ENCODE assay signal across 9 cellular contexts in the genomic region with DNA sequence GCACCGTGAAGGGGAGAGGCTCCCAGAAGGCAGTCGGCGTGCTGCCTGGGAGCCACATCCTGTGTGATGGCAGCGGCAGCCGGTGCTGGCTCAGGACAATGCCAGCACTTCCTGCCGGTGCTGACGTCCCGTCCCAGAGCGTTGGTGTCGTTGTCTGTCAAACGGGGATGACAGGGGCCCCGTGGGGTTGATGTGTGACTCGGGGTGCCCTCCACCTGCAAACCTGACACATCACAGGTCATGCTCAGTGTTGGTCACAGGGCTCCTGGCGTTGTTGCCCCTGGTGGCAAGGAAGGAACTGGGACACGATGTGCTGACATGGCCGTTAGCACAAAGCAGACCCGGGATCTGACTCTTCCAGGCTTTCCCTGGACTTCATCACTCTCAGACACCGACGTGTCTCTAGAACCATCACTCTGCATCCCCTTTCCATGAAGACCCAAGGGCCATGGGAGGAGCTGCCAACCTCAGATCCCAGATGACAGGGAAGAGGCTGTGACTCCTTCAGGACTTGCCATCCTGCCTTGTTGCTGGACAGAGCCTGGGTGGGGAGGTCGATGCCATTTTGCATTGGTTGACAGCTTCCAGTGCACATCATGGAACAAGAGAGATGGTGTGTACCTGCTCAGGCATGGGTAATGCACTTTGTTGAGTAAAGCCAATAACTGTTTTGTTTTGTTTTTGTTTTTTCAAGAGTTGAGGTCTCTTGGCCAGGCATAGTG. TPM values are rescaled to one million over a fixed set of nuclear protein-coding genes. Genes with fewer than 3 reads are reported as not detected.
A peak's percentile ranks its signal among the peaks of the same experiment; 100 is the strongest.
DNase-seq lines count a peak whose midpoint lies in the region; ATAC-seq, FAIRE-seq and TF ChIP-seq lines count a peak whose summit lies in the region.
"Had no signal": no experiment of that assay in that cellular context is flagged by ENCODE, and none has a peak within 500 bp of the region (broad histone marks: within the 10 kb centered on the region; RNA-seq: fewer than 3 reads in every experiment).

No MANE protein-coding gene starts in this region.

- H3K27me3 Mint-ChIP-seq in stimulated activated memory B cell treated with anti-CD40 and anti-IgM and Interleukin-4, amounts not matched to agents 10 μg/mL and 1 μg/mL and 100 μg/mL, for 72 hours = peaks cover 5% of the 10 kb centered on the region

- CTCF ChIA-PET in PC-3 (lab: Charles Lee) (no interaction called here), HepG2 (lab: Yijun Ruan, JAX; ENCODE audit: low intra/inter-chr PET ratio, low total read pairs) (no interaction called here)

- intact Hi-C loops in PC-3 (cut with micrococcal nuclease) (no loop called here), HepG2 (cut with micrococcal nuclease; ENCODE audit: unreplicated experiment) (no loop called here)

- H3K27me3 ChIP-seq in PC-3 (ENCODE audit: low read length) = no peaks in the 10 kb centered on the region
- H3K27me3 ChIP-seq in HepG2 (ENCODE audit: control insufficient read depth in 1 of 2, insufficient read depth in 2 of 2, low read length in 2 of 2) = peaks cover 7 to 54% of the 10 kb centered on the region in 2 experiments; a peak in 4 of 5 replicates

- H3K9me3 Mint-ChIP-seq in stimulated activated memory B cell treated with anti-CD40 and anti-IgM and Interleukin-4, amounts not matched to agents 10 μg/mL and 1 μg/mL and 100 μg/mL, for 72 hours = no peaks in the 10 kb centered on the region

- 7% methylated on average over 11 of the region's 20 CpGs for WGBS in HepG2 (ENCODE audit: low lambda C conversion rate)

- H3K9ac ChIP-seq in PC-3 (ENCODE audit: low read length) = no peak overlapping the region
- no peak overlapping the region for H3K9ac ChIP-seq in HepG2 (ENCODE audit: insufficient read depth, low read depth, low read length)

- POLR2A ChIA-PET in PC-3 (lab: Charles Lee; ENCODE audit: unreplicated experiment) (no interaction called here), HepG2 (lab: Yijun Ruan, JAX) (no interaction called here)

- H3K27ac Mint-ChIP-seq in stimulated activated memory B cell treated with anti-CD40 and anti-IgM and Interleukin-4, amounts not matched to agents 10 μg/mL and 1 μg/mL and 100 μg/mL, for 72 hours = no peak overlapping the region
- H3K27ac Mint-ChIP-seq: brain had no signal

- no peaks in the 10 kb centered on the region for H3K79me2 ChIP-seq in PC-3 (ENCODE audit: low read length)
- no peaks in the 10 kb centered on the region for H3K79me2 ChIP-seq in HepG2 (ENCODE audit: insufficient read depth, low read length)

- H3K4me3 ChIP-seq in PC-3 (ENCODE audit: low read length) (peak overlapping the region; percentile 31; the same call in 1 of the 2 replicates), HepG2 (replicated peaks in 1 of 3; ENCODE audit: insufficient read depth in 1 of 3, low read depth in 2 of 3, low read length in 3 of 3) (no peak overlapping the region; a peak in 1 of 6 replicates)

- H3K4me1 Mint-ChIP-seq in stimulated activated memory B cell treated with anti-CD40 and anti-IgM and Interleukin-4, amounts not matched to agents 10 μg/mL and 1 μg/mL and 100 μg/mL, for 72 hours = peaks cover 6% of the 10 kb centered on the region
- H3K4me1 Mint-ChIP-seq: brain had no signal

- no peaks in the 10 kb centered on the region for H3K9me3 ChIP-seq in PC-3 (ENCODE audit: low read length)
- H3K9me3 ChIP-seq in HepG2 (ENCODE audit: low read length) = no peaks in the 10 kb centered on the region

- no TSS peak for BruUV-seq in PC-3 (replicated peaks; lab: Mats Ljungman, UMichigan)
- BruUV-seq in HepG2 (replicated peaks; lab: Mats Ljungman, UMichigan) = no TSS peak

- ATAC-seq in PC-3 (peak; percentile 56), HepG2 (peak; percentile 70), HG03565 (IDR thresholded peaks at IDR 0.05; ENCODE audit: unreplicated experiment) (no peak), GM21526 (IDR thresholded peaks at IDR 0.05; ENCODE audit: low FRiP score, unreplicated experiment) (no peak), GM18907 (IDR thresholded peaks at IDR 0.05; ENCODE audit: unreplicated experiment) (no peak), GM19463 (IDR thresholded peaks at IDR 0.05; ENCODE audit: unreplicated experiment) (no peak)
- ATAC-seq in stimulated activated memory B cell treated with anti-CD40 and anti-IgM and Interleukin-4, amounts not matched to agents 10 μg/mL and 1 μg/mL and 100 μg/mL, for 72 hours = peak; percentile 49

- H3K4me2 ChIP-seq in PC-3 (ENCODE audit: low read length) = peak overlapping the region; percentile 55; the same call in 1 of the 2 replicates
- H3K4me2 ChIP-seq in HepG2 (ENCODE audit: low read depth, low read length) = 0 out of 2 replicates have a peak overlapping the region, but pooled peaks have one; percentile 25

- TF ChIP-seq CTCF in PC-3 (conservative IDR thresholded peaks at IDR 0.05; ENCODE audit: low read depth, low read length) (no peak), HepG2 (CRISPR knock-in tag; IDR thresholded peaks at IDR 0.05) (no peak)

- no peaks in the 10 kb centered on the region for H3K36me3 Mint-ChIP-seq in stimulated activated memory B cell treated with anti-CD40 and anti-IgM and Interleukin-4, amounts not matched to agents 10 μg/mL and 1 μg/mL and 100 μg/mL, for 72 hours
- H3K36me3 Mint-ChIP-seq: brain had no signal

- H3K4me3 Mint-ChIP-seq in stimulated activated memory B cell treated with anti-CD40 and anti-IgM and Interleukin-4, amounts not matched to agents 10 μg/mL and 1 μg/mL and 100 μg/mL, for 72 hours = no peak overlapping the region
- H3K4me3 Mint-ChIP-seq: brain had no signal

- H4K20me1 ChIP-seq in PC-3 (ENCODE audit: low read length) (no peaks in the 10 kb centered on the region), HepG2 (ENCODE audit: insufficient read depth, low read length) (peaks cover 2% of the 10 kb centered on the region; the same call in 1 of the 2 replicates)

- H2AFZ ChIP-seq in PC-3 (ENCODE audit: low read length) = peak overlapping the region; percentile 75
- no peak overlapping the region for H2AFZ ChIP-seq in HepG2 (ENCODE audit: low read length)

- TF ChIP-seq RAD21 in HepG2 (CRISPR knock-in tag; IDR thresholded peaks at IDR 0.05) = no peak

- no peaks in the 10 kb centered on the region for H3F3A ChIP-seq in PC-3 (ENCODE audit: low read length, unreplicated experiment)

- TF ChIP-seq EP300 in HepG2 (IDR thresholded peaks at IDR 0.05; ENCODE audit: low read depth in 2 of 2, low read length in 2 of 2) (no peak), HepG2 (CRISPR knock-in tag; IDR thresholded peaks at IDR 0.05; ENCODE audit: borderline replicate concordance) (no peak)

- FAIRE-seq in HepG2 (lab: Jason Lieb, UNC) = no peak

- H3K9me2 ChIP-seq in PC-3 (replicated peaks; ENCODE audit: low read length) = no peaks in the 10 kb centered on the region

- H3K27ac ChIP-seq in PC-3 (ENCODE audit: low read length) = no peak overlapping the region
- no peak overlapping the region for H3K27ac ChIP-seq in HepG2 (ENCODE audit: extremely low read length, insufficient read depth, low read length)

- H3K36me3 ChIP-seq in PC-3 (ENCODE audit: low read depth, low read length) = no peaks in the 10 kb centered on the region
- H3K36me3 ChIP-seq in HepG2 (replicated peaks in 1 of 2; ENCODE audit: control insufficient read depth in 1 of 2, insufficient read depth in 2 of 2, low read length in 2 of 2) = no peaks in the 10 kb centered on the region

- no peak for TF ChIP-seq POLR2A in HepG2 (IDR thresholded peaks at IDR 0.05; ENCODE audit: insufficient read depth in 1 of 2, low read depth in 2 of 2, low read length in 2 of 2)

- H3K4me1 ChIP-seq in PC-3 (ENCODE audit: insufficient read depth, low read length) = no peaks in the 10 kb centered on the region
- 0 out of 2 replicates have a peak, but pooled peaks cover 6% of the 10 kb centered on the region for H3K4me1 ChIP-seq in HepG2 (ENCODE audit: insufficient read depth, low read length)

- peak; percentile 1 for DNase-seq in PC-3
- peak; percentile 24 for DNase-seq in activated T-cell treated with anti-CD3 and anti-CD28 coated beads for 4 hours
- DNase-seq in HepG2 (ENCODE audit: low spot score) = no peak

- in situ Hi-C loops in HepG2 (cut with HindIII; ENCODE audit: extremely low pct_ligation_motif_present, low pct_unique_long_range_greater_than_20kb) = no loop called here

RNA-seq across cellular contexts. Expression of a gene that starts 21.5 kb away (rescaled TPM):
- total RNA-seq in PC-3 (2014; rRNA removed) = 0.98 TPM in 1 of 2 replicates, not detected in the other
- total RNA-seq in HepG2 (2016; rRNA removed; fragmentation: Illumina TruSeq; extraction: Trizol) = 0.66 and 1.2 TPM in 2 replicates
- 1.1 TPM in 2 replicates for total RNA-seq in HepG2 (2016; cell fraction: cytosol; rRNA removed; fragmentation: Illumina TruSeq; extraction: Trizol; ENCODE audit: low read depth)
- total RNA-seq in HepG2 (2016; cell fraction: insoluble cytoplasmic fraction; rRNA removed; fragmentation: Illumina TruSeq; extraction: Trizol) = 0.85 and 1.0 TPM in 2 replicates
- total RNA-seq in HepG2 (2016; cell fraction: membrane; rRNA removed; fragmentation: Illumina TruSeq; extraction: Trizol) = 1.7 TPM in 2 replicates
- total RNA-seq in HepG2 (2016; cell fraction: nucleus; rRNA removed; fragmentation: Illumina TruSeq; extraction: Trizol) = 0.28 and 1.4 TPM in 2 replicates
- 0.33 and 0.67 TPM in 2 replicates for polyA plus RNA-seq in HepG2 (2011; rRNA removed)
- polyA plus RNA-seq in HepG2 (2011; cell fraction: cytosol; rRNA removed) = 0.47 and 1.0 TPM in 2 replicates
- 0.66 and 0.87 TPM in 2 replicates for polyA plus RNA-seq in HepG2 (2011; cell fraction: nucleus; rRNA removed)
- 0.69 and 0.78 TPM in 2 replicates for polyA plus RNA-seq in HepG2 (2012)
- polyA plus RNA-seq in HepG2 (2016; cell fraction: cytosol; fragmentation: Illumina TruSeq; extraction: Trizol; ENCODE audit: low read depth) = 1.2 and 1.6 TPM in 2 replicates
- 0.74 and 0.82 TPM in 2 replicates for polyA plus RNA-seq in HepG2 (2016; cell fraction: insoluble cytoplasmic fraction; fragmentation: Illumina TruSeq; extraction: Trizol; ENCODE audit: low read depth)
- polyA plus RNA-seq in HepG2 (2016; cell fraction: membrane; fragmentation: Illumina TruSeq; extraction: Trizol; ENCODE audit: low read depth) = 1.7 TPM in 2 replicates
- polyA plus RNA-seq in HepG2 (2016; cell fraction: nucleus; fragmentation: Illumina TruSeq; extraction: Trizol; ENCODE audit: insufficient read depth, low read depth) = 0.56 and 0.57 TPM in 2 replicates
- 0.16 and 1.9 TPM in 2 replicates for polyA minus RNA-seq in HepG2 (2011; rRNA and poly(A)+ RNA removed; ENCODE audit: low replicate concordance)
- polyA minus RNA-seq in HepG2 (2011; cell fraction: cytosol; rRNA and poly(A)+ RNA removed) = 0.70 and 0.79 TPM in 2 replicates
- 0.52 and 1.1 TPM in 2 replicates for polyA minus RNA-seq in HepG2 (2011; cell fraction: nucleus; rRNA and poly(A)+ RNA removed)

RNA-seq across cellular contexts. Expression of a gene that starts 34.7 kb away (rescaled TPM):
- total RNA-seq in PC-3 (2014; rRNA removed) (0.07 and 0.40 TPM in 2 replicates), HepG2 (2016; rRNA removed; fragmentation: Illumina TruSeq; extraction: Trizol) (0.14 and 0.18 TPM in 2 replicates)
- not detected in 2 replicates for total RNA-seq in HepG2 (2016; cell fraction: cytosol; rRNA removed; fragmentation: Illumina TruSeq; extraction: Trizol; ENCODE audit: low read depth)
- 0.15 and 0.26 TPM in 2 replicates for total RNA-seq in HepG2 (2016; cell fraction: insoluble cytoplasmic fraction; rRNA removed; fragmentation: Illumina TruSeq; extraction: Trizol)
- total RNA-seq in HepG2 (2016; cell fraction: membrane; rRNA removed; fragmentation: Illumina TruSeq; extraction: Trizol) = 0.15 TPM in 1 of 2 replicates, not detected in the other
- 0.50 and 0.68 TPM in 2 replicates for total RNA-seq in HepG2 (2016; cell fraction: nucleus; rRNA removed; fragmentation: Illumina TruSeq; extraction: Trizol)
- 0.51 and 0.62 TPM in 2 replicates for polyA plus RNA-seq in HepG2 (2011; rRNA removed)
- 0.37 and 0.43 TPM in 2 replicates for polyA plus RNA-seq in HepG2 (2011; cell fraction: cytosol; rRNA removed)
- 0.63 and 0.69 TPM in 2 replicates for polyA plus RNA-seq in HepG2 (2011; cell fraction: nucleus; rRNA removed)
- polyA plus RNA-seq in HepG2 (2012) = 0.25 and 0.30 TPM in 2 replicates
- 0.03 and 0.11 TPM in 2 replicates for polyA plus RNA-seq in HepG2 (2016; cell fraction: cytosol; fragmentation: Illumina TruSeq; extraction: Trizol; ENCODE audit: low read depth)
- polyA plus RNA-seq in HepG2 (2016; cell fraction: insoluble cytoplasmic fraction; fragmentation: Illumina TruSeq; extraction: Trizol; ENCODE audit: low read depth) = 0.12 and 0.21 TPM in 2 replicates
- 0.07 and 0.10 TPM in 2 replicates for polyA plus RNA-seq in HepG2 (2016; cell fraction: membrane; fragmentation: Illumina TruSeq; extraction: Trizol; ENCODE audit: low read depth)
- polyA plus RNA-seq in HepG2 (2016; cell fraction: nucleus; fragmentation: Illumina TruSeq; extraction: Trizol; ENCODE audit: insufficient read depth, low read depth) = 0.11 and 0.22 TPM in 2 replicates
- 0.62 and 23.9 TPM in 2 replicates for polyA minus RNA-seq in HepG2 (2011; rRNA and poly(A)+ RNA removed; ENCODE audit: low replicate concordance)
- 0.26 and 0.49 TPM in 2 replicates for polyA minus RNA-seq in HepG2 (2011; cell fraction: cytosol; rRNA and poly(A)+ RNA removed)
- 0.12 and 0.13 TPM in 2 replicates for polyA minus RNA-seq in HepG2 (2011; cell fraction: nucleus; rRNA and poly(A)+ RNA removed)

Comparison
In these comparisons a context has a peak if more than half of its experiments do, and no peak if none do; other contexts are left out.
1. ATAC-seq: peak in PC-3 (single experiment), HepG2 (single experiment) and stimulated activated memory B cell treated with anti-CD40 and anti-IgM and Interleukin-4, amounts not matched to agents 10 μg/mL and 1 μg/mL and 100 μg/mL, for 72 hours (single experiment); none in HG03565 (single experiment), GM21526 (single experiment), GM18907 (single experiment) and GM19463 (single experiment).